Comparison of ENCODE assay signal across 9 cellular contexts in the genomic region with DNA sequence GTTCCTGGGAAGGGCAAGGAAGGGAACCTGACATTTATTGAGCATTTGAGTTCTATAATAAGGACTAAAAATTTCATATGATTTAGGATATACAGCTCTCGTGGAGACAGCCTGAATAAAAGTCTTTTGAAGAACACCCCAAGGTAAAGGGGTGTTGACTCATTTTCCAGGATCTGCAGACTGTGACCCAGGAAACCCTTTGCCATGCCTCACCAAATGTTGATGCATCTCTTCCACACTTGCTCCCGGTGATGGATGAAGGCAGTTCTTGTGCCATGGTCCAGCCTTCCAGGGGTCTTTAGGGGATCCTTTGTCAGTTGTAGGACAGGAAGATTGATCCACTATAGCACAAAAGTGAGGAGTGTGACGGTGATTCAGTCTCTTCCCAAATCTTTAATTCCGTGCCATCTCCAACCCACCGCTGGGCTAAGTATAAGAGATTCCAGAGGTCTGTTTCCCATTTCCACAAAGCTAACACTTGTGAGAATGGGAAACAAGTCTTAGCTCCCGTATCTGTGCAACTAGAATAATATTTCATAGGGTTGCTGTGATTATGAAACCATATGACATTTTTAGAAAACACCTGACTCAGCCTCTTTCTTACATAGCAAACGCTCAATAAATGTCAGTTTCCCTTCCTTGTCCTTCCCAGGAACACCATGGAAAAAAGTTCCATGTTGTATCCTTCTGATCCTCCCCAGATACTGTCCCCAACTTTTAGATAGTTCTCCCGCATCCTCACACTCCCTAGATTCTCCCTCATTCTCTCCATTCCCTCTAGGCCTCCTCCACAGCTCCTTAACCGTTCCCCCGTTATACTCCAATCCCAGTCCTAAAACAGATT. TPM values are rescaled to one million over a fixed set of nuclear protein-coding genes. Genes with fewer than 3 reads are reported as not detected.
DNase-seq lines count a peak whose midpoint lies in the region; ATAC-seq and TF ChIP-seq lines count a peak whose summit lies in the region.
"Had no signal": no experiment of that assay in that cellular context is flagged by ENCODE, and none has a peak within 500 bp of the region (broad histone marks: within the 10 kb centered on the region; RNA-seq: fewer than 3 reads in every experiment).

No MANE protein-coding gene starts in this region.

- WGBS in iPS DF 6.9 (ENCODE audit: insufficient coverage, insufficient read length) = no CpG with 5 or more reads among the region's 10 CpGs
- WGBS in spleen, 5 donors = 41 to 48% (median 45%) methylated on average over 10 of the region's 10 CpGs

- TF ChIP-seq CTCF in HEK293 (tag by site-specific recombination; IDR thresholded peaks at IDR 0.05) (no peak), spleen (IDR thresholded peaks at IDR 0.05 in 8 of 11, conservative IDR thresholded peaks at IDR 0.05 in 3 of 11) (no peak)

- peak overlapping the region; percentile 97 for H3K27ac Mint-ChIP-seq in activated T-helper 1 cell treated with anti-CD3 and anti-CD28 coated beads, Interleukin-12 subunit alpha, Interleukin-12 subunit beta, Interleukin-2, Interleukin-4 antibody, amounts not matched to agents 30 ng/mL and 10 ng/mL and 1 ng/mL, durations not matched to agents 14 hours and 24 hours and 36 hours

- H3K9me3 ChIP-seq in HEK293 (ENCODE audit: control insufficient read depth, insufficient read depth, low read depth, low read length) (no peaks in the 10 kb centered on the region), iPS DF 6.9 (ENCODE audit: control insufficient read depth, insufficient read depth, low read length) (no peaks in the 10 kb centered on the region), spleen (no peaks in the 10 kb centered on the region)

- H3K36me3 ChIP-seq in HEK293 (ENCODE audit: control insufficient read depth in 2 of 2, insufficient read depth in 1 of 2, low read length in 2 of 2) (peaks cover 16 to 31% of the 10 kb centered on the region in 2 experiments; a peak in 2 of 3 replicates), iPS DF 6.9 (ENCODE audit: control insufficient read depth, insufficient read depth, low read length) (no peaks in the 10 kb centered on the region), spleen (peaks cover 0 to 41% (median 24%) of the 10 kb centered on the region in 6 donors)

- peak overlapping the region; percentile 82; the same call in 1 of the 2 replicates for H3K27ac ChIP-seq in HEK293 (ENCODE audit: extremely low read depth, low read depth, low read length)
- no peak overlapping the region for H3K27ac ChIP-seq in iPS DF 6.9 (ENCODE audit: low read length)
- peak overlapping the region; percentile 89 to 97 (median 94) for H3K27ac ChIP-seq in spleen

- no peak for TF ChIP-seq POLR2A in spleen (IDR thresholded peaks at IDR 0.05)

- peaks cover 41% of the 10 kb centered on the region for H3K4me1 Mint-ChIP-seq in activated T-helper 1 cell treated with anti-CD3 and anti-CD28 coated beads, Interleukin-12 subunit alpha, Interleukin-12 subunit beta, Interleukin-2, Interleukin-4 antibody, amounts not matched to agents 30 ng/mL and 10 ng/mL and 1 ng/mL, durations not matched to agents 14 hours and 24 hours and 36 hours (ENCODE audit: low read depth)

- DNase-seq in activated T-helper 1 cell treated with anti-CD3 and anti-CD28 coated beads, Interleukin-12 subunit alpha, Interleukin-12 subunit beta, Interleukin-2, Interleukin-4 antibody, amounts not matched to agents 30 ng/mL and 10 ng/mL and 1 ng/mL, durations not matched to agents 14 hours and 24 hours and 36 hours (ENCODE audit: low spot score) = no peak
- DNase-seq in iPS DF 6.9 (ENCODE audit: low read depth, low spot score) = no peak
- DNase-seq in spleen = no peak
- DNase-seq in GM19238 (ENCODE audit: insufficient read length, low spot score) = no peak
- DNase-seq in DMS 273 treated with DMSO at 0.1 percent for 48 hours (lab: John Stamatoyannopoulos, UW) = no peak

- H3K9me3 Mint-ChIP-seq in activated T-helper 1 cell treated with anti-CD3 and anti-CD28 coated beads, Interleukin-12 subunit alpha, Interleukin-12 subunit beta, Interleukin-2, Interleukin-4 antibody, amounts not matched to agents 30 ng/mL and 10 ng/mL and 1 ng/mL, durations not matched to agents 14 hours and 24 hours and 36 hours = no peaks in the 10 kb centered on the region

- H3K4me1 ChIP-seq in HEK293 (ENCODE audit: control insufficient read depth, insufficient read depth, low read length) = no peaks in the 10 kb centered on the region
- no peaks in the 10 kb centered on the region; the same call in 1 of the 2 replicates for H3K4me1 ChIP-seq in iPS DF 6.9 (ENCODE audit: control insufficient read depth, insufficient read depth, low read length)
- H3K4me1 ChIP-seq in spleen = peaks cover 20 to 63% (median 41%) of the 10 kb centered on the region in 6 donors

- peak overlapping the region; percentile 96 for H3K4me3 Mint-ChIP-seq in activated T-helper 1 cell treated with anti-CD3 and anti-CD28 coated beads, Interleukin-12 subunit alpha, Interleukin-12 subunit beta, Interleukin-2, Interleukin-4 antibody, amounts not matched to agents 30 ng/mL and 10 ng/mL and 1 ng/mL, durations not matched to agents 14 hours and 24 hours and 36 hours

- H3K27me3 Mint-ChIP-seq in activated T-helper 1 cell treated with anti-CD3 and anti-CD28 coated beads, Interleukin-12 subunit alpha, Interleukin-12 subunit beta, Interleukin-2, Interleukin-4 antibody, amounts not matched to agents 30 ng/mL and 10 ng/mL and 1 ng/mL, durations not matched to agents 14 hours and 24 hours and 36 hours (ENCODE audit: insufficient read depth) = no peaks in the 10 kb centered on the region

- POLR2A ChIA-PET in HEK293 (lab: Yijun Ruan, JAX) = interaction anchor here (0.6 to 2.0 kb wide), 33 partner anchors 7 to 315 kb away, joined by 3 to 30 read pairs (median 5); partner anchors contain the start of genes CSAD, MYG1, PFDN5 and PRR13

- CTCF ChIA-PET in HEK293 (lab: Yijun Ruan, JAX) = interaction anchor here (0.5 to 12.7 kb wide), 54 partner anchors 8 to 410 kb away, joined by 3 to 156 read pairs (median 5); partner anchors contain the start of genes CSAD, ESPL1, MYG1 and NPFF

- H3K27me3 ChIP-seq in iPS DF 6.9 (ENCODE audit: control insufficient read depth, insufficient read depth, low read length) (no peaks in the 10 kb centered on the region; the same call in 1 of the 2 replicates), spleen (replicated peaks in 1 of 7) (peaks cover 0 to 2% (median 0%) of the 10 kb centered on the region in 7 donors)

- intact Hi-C loops in activated T-helper 1 cell treated with anti-CD3 and anti-CD28 coated beads, Interleukin-12 subunit alpha, Interleukin-12 subunit beta, Interleukin-2, Interleukin-4 antibody, amounts not matched to agents 30 ng/mL and 10 ng/mL and 1 ng/mL, durations not matched to agents 14 hours and 24 hours and 36 hours (cut with micrococcal nuclease) = loop anchor here (1.0 to 5.0 kb wide), 14 partner anchors 21 to 407 kb away; partner anchors contain the start of genes CALCOCO1, CSAD, ESPL1 and MYG1
- intact Hi-C loops in spleen (cut with DNase I; ENCODE audit: low total_unique reads) = no loop called here

- ATAC-seq in HG03378 (IDR thresholded peaks at IDR 0.05; ENCODE audit: unreplicated experiment) = no peak
- no peak for ATAC-seq in HG02571 (IDR thresholded peaks at IDR 0.05; ENCODE audit: unreplicated experiment)

- peaks cover 17% of the 10 kb centered on the region for H3K36me3 Mint-ChIP-seq in activated T-helper 1 cell treated with anti-CD3 and anti-CD28 coated beads, Interleukin-12 subunit alpha, Interleukin-12 subunit beta, Interleukin-2, Interleukin-4 antibody, amounts not matched to agents 30 ng/mL and 10 ng/mL and 1 ng/mL, durations not matched to agents 14 hours and 24 hours and 36 hours (ENCODE audit: low read depth)

- H3K4me3 ChIP-seq in HEK293 (ENCODE audit: low read depth, low read length) (peak overlapping the region; percentile 97), iPS DF 6.9 (ENCODE audit: low read length) (peak overlapping the region; percentile 95; the same call in 1 of the 2 replicates), spleen (peak overlapping the region; percentile 70 to 86 (median 80))

TF ChIP-seq in HEK293, 187 proteins besides CTCF, POLR2A, EP300 and RAD21 (continues in another document):
- TF ChIP-seq ZNF146 (tag by site-specific recombination; IDR thresholded peaks at IDR 0.05) (0 out of 2 replicates have a peak, but pooled peaks have one; percentile 3), PRDM1 (tag by site-specific recombination; IDR thresholded peaks at IDR 0.05) (peak; percentile 68), ZNF660 (tag by site-specific recombination; IDR thresholded peaks at IDR 0.05) (peak; percentile 43), SP7 (tag by site-specific recombination; IDR thresholded peaks at IDR 0.05) (no peak)

RNA-seq across cellular contexts. Expression of gene AAAS, which starts 0.8 kb away (rescaled TPM):
- 81.4 and 85.7 TPM in 2 replicates for total RNA-seq in activated T-helper 1 cell treated with anti-CD3 and anti-CD28 coated beads, Interleukin-12 subunit alpha, Interleukin-12 subunit beta, Interleukin-2, Interleukin-4 antibody, amounts not matched to agents 30 ng/mL and 10 ng/mL and 1 ng/mL, durations not matched to agents 14 hours and 24 hours and 36 hours
- total RNA-seq in spleen = 10 to 100 TPM; 39.3 to 67.9 (median 49.7) TPM
- polyA plus RNA-seq in spleen = 10 to 100 TPM; 32.4 to 42.4 (median 33.5) TPM

RNA-seq across cellular contexts. Expression of gene SP7, which starts 15.6 kb away (rescaled TPM):
- total RNA-seq in activated T-helper 1 cell treated with anti-CD3 and anti-CD28 coated beads, Interleukin-12 subunit alpha, Interleukin-12 subunit beta, Interleukin-2, Interleukin-4 antibody, amounts not matched to agents 30 ng/mL and 10 ng/mL and 1 ng/mL, durations not matched to agents 14 hours and 24 hours and 36 hours = not detected in 2 replicates
- total RNA-seq in spleen = not detected
- polyA plus RNA-seq in spleen = not detected
- total RNA-seq: HT1080 had no signal

RNA-seq across cellular contexts. Expression of gene MYG1, which starts 21.1 kb away (rescaled TPM):
- total RNA-seq in activated T-helper 1 cell treated with anti-CD3 and anti-CD28 coated beads, Interleukin-12 subunit alpha, Interleukin-12 subunit beta, Interleukin-2, Interleukin-4 antibody, amounts not matched to agents 30 ng/mL and 10 ng/mL and 1 ng/mL, durations not matched to agents 14 hours and 24 hours and 36 hours = 107 and 111 TPM in 2 replicates
- total RNA-seq in spleen = 10 to 100 TPM; 31.1 to 53.3 (median 34.9) TPM
- polyA plus RNA-seq in spleen = 10 to 100 TPM; 56.6 to 79.2 (median 76.0) TPM

RNA-seq across cellular contexts. Expression of gene PFDN5, which starts 25.2 kb away (rescaled TPM):
- 344 and 350 TPM in 2 replicates for total RNA-seq in activated T-helper 1 cell treated with anti-CD3 and anti-CD28 coated beads, Interleukin-12 subunit alpha, Interleukin-12 subunit beta, Interleukin-2, Interleukin-4 antibody, amounts not matched to agents 30 ng/mL and 10 ng/mL and 1 ng/mL, durations not matched to agents 14 hours and 24 hours and 36 hours
- 100 to 1,000 TPM; 399 to 795 (median 497) TPM for total RNA-seq in spleen
- polyA plus RNA-seq in spleen = 1,000 to 10,000 TPM; 1,813 to 2,525 (median 1,837) TPM

RNA-seq across cellular contexts. Expression of gene ESPL1, which starts 52.5 kb away (rescaled TPM):
- total RNA-seq in activated T-helper 1 cell treated with anti-CD3 and anti-CD28 coated beads, Interleukin-12 subunit alpha, Interleukin-12 subunit beta, Interleukin-2, Interleukin-4 antibody, amounts not matched to agents 30 ng/mL and 10 ng/mL and 1 ng/mL, durations not matched to agents 14 hours and 24 hours and 36 hours = 61.2 and 68.4 TPM in 2 replicates
- 1 to 10 TPM; 1.7 to 7.2 (median 4.7) TPM for total RNA-seq in spleen
- 1 to 10 TPM in 1 of 3 donors, under 1 TPM in 2; 0.85 to 1.9 (median 0.93) TPM for polyA plus RNA-seq in spleen
